ENCODE assay signal across 1 cellular context in the genomic region with DNA sequence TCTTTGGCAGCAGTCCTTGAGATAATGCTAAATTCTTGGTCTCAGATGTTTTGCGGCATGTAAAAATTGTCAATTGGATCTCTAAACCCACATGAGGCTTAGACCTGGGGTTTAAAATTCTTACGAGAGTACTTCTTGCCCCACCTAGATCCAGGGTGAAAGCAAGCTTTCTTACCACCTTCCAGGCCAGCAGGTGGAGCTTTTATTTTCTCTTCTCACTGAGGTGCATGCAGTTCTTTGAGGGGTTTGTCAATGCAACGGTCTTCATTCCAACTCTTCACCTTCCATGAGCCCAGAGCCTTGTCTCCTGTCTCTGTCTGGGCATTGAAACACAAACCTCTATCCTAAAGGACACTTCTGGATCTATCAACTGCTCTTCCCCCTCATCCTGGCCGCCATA.
TF ChIP-seq lines count a peak whose summit lies in the region.

No MANE protein-coding gene starts in this region.

TF ChIP-seq in WTC11, 78 proteins besides CTCF, POLR2A, EP300 and RAD21 (continued from another document):
- TF ChIP-seq AFF4 (CRISPR knock-in tag; IDR thresholded peaks at IDR 0.05; ENCODE audit: borderline replicate concordance), result no peak
- TF ChIP-seq ZNF423 (CRISPR knock-in tag; IDR thresholded peaks at IDR 0.05), result no peak
- TF ChIP-seq ESRRA (CRISPR knock-in tag; IDR thresholded peaks at IDR 0.05; ENCODE audit: borderline replicate concordance), result no peak
- TF ChIP-seq CREB1 (CRISPR knock-in tag; IDR thresholded peaks at IDR 0.05), result no peak
- no peak for TF ChIP-seq RORB (CRISPR knock-in tag; IDR thresholded peaks at IDR 0.05)
- TF ChIP-seq ZNF317 (CRISPR knock-in tag; IDR thresholded peaks at IDR 0.05; ENCODE audit: borderline replicate concordance, low read depth), result no peak
- no peak for TF ChIP-seq CBFB (CRISPR knock-in tag; IDR thresholded peaks at IDR 0.05; ENCODE audit: low read depth)
